19 cellular contexts compared by ENCODE assay signal in genomic region chr13:36447501-36447900, GRCh38. TPM values are rescaled to one million over a fixed set of nuclear protein-coding genes. Genes with fewer than 3 reads are reported as not detected.
DNase-seq lines count a peak whose midpoint lies in the region; TF ChIP-seq lines count a peak whose summit lies in the region.
"Had no signal": no experiment of that assay in that cellular context is flagged by ENCODE, and none has a peak within 500 bp of the region (broad histone marks: within the 10 kb centered on the region; RNA-seq: fewer than 3 reads in every experiment).

No MANE protein-coding gene starts in this region.

- H3K36me3 Mint-ChIP-seq in endodermal cell (ENCODE audit: low read depth) = no peaks in the 10 kb centered on the region
- H3K36me3 Mint-ChIP-seq: CD8-positive, alpha-beta memory T cell had no signal

- H3K4me1 ChIP-seq in endodermal cell (ENCODE audit: control insufficient read depth, insufficient read depth, low read length) = no peaks in the 10 kb centered on the region
- peaks cover 19% of the 10 kb centered on the region for H3K4me1 ChIP-seq in mammary epithelial cell (ENCODE audit: insufficient read depth, low read length)

- intact Hi-C loops in mammary epithelial cell (cut with micrococcal nuclease) = no loop called here

- H2AFZ ChIP-seq in mammary epithelial cell (ENCODE audit: low read depth, low read length) = no peak overlapping the region

- H3K27me3 ChIP-seq in endodermal cell (ENCODE audit: control insufficient read depth, insufficient read depth, low read length, poor library complexity, severe bottlenecking) (no peaks in the 10 kb centered on the region), mammary epithelial cell (ENCODE audit: insufficient read depth, low read length) (no peaks in the 10 kb centered on the region)
- H3K27me3 ChIP-seq: BLaER1 treated with 17β-estradiol and CSF1 and Interleukin-3, amounts not matched to agents 10 nM and 100 nM had no signal

- H3K4me3 ChIP-seq in AG10803 (ENCODE audit: low read length) (no peak overlapping the region), endodermal cell (ENCODE audit: low read length) (no peak overlapping the region), mammary epithelial cell (replicated peaks in 1 of 3; ENCODE audit: insufficient read depth in 1 of 3, low read depth in 2 of 3, low read length in 3 of 3) (no peak overlapping the region)
- H3K4me3 ChIP-seq: BLaER1 treated with 17β-estradiol and CSF1 and Interleukin-3, amounts not matched to agents 10 nM and 100 nM had no signal

- H3K27ac Mint-ChIP-seq in endodermal cell = no peak overlapping the region
- H3K27ac Mint-ChIP-seq: CD8-positive, alpha-beta memory T cell had no signal

- H3K27ac ChIP-seq in endodermal cell (ENCODE audit: low read depth, low read length) (no peak overlapping the region), mammary epithelial cell (ENCODE audit: insufficient read depth, low read depth, low read length) (no peak overlapping the region)

- CTCF ChIA-PET in mammary epithelial cell (lab: Charles Lee; ENCODE audit: low non-redundant PET) = interaction anchor here (0.6 kb wide), 1 partner anchor 369 kb away, joined by 7 read pairs; no protein-coding TSS in a partner anchor

- H3K9me3 Mint-ChIP-seq in endodermal cell = no peaks in the 10 kb centered on the region

- peaks cover 4% of the 10 kb centered on the region for H3K27me3 Mint-ChIP-seq in endodermal cell (ENCODE audit: insufficient read depth)

- 92 to 96% methylated on average over 6 to 7 of the region's 7 CpGs for WGBS in endodermal cell (ENCODE audit: insufficient coverage in 1 of 2, insufficient read length in 1 of 2), 2 experiments
- 84% methylated on average over 5 of the region's 7 CpGs for WGBS in mammary epithelial cell (ENCODE audit: low coverage, missing lambda C conversion rate)

- H3K9ac ChIP-seq in endodermal cell (ENCODE audit: extremely low read depth, low read length, poor library complexity, severe bottlenecking) = no peak overlapping the region
- no peak overlapping the region for H3K9ac ChIP-seq in mammary epithelial cell (ENCODE audit: insufficient read depth, low read length)
- H3K9ac ChIP-seq: BLaER1 treated with 17β-estradiol and CSF1 and Interleukin-3, amounts not matched to agents 10 nM and 100 nM had no signal

- H4K20me1 ChIP-seq in mammary epithelial cell (ENCODE audit: insufficient read depth, low read length) = no peaks in the 10 kb centered on the region
- H4K20me1 ChIP-seq: BLaER1 treated with 17β-estradiol and CSF1 and Interleukin-3, amounts not matched to agents 10 nM and 100 nM had no signal

- no peak for TF ChIP-seq CTCF in AG10803 (conservative IDR thresholded peaks at IDR 0.05; ENCODE audit: low read length)
- TF ChIP-seq CTCF in endodermal cell (conservative IDR thresholded peaks at IDR 0.05) = peak; percentile 48
- TF ChIP-seq CTCF in mammary epithelial cell (conservative IDR thresholded peaks at IDR 0.05 in 1 of 2, IDR thresholded peaks at IDR 0.05 in 1 of 2; ENCODE audit: extremely low read depth in 1 of 2, insufficient read depth in 1 of 2, low read depth in 1 of 2, low read length in 2 of 2) = no peak

- no TSS peak for BruUV-seq in mammary epithelial cell (replicated peaks; lab: Mats Ljungman, UMichigan)

- H3K36me3 ChIP-seq in endodermal cell (ENCODE audit: control insufficient read depth, insufficient read depth, low read length) = no peaks in the 10 kb centered on the region
- no peaks in the 10 kb centered on the region for H3K36me3 ChIP-seq in mammary epithelial cell (ENCODE audit: insufficient read depth, low read length)

- no peak overlapping the region for H3K4me3 Mint-ChIP-seq in endodermal cell
- H3K4me3 Mint-ChIP-seq: CD8-positive, alpha-beta memory T cell had no signal

- H3K4me1 Mint-ChIP-seq in endodermal cell = no peaks in the 10 kb centered on the region
- H3K4me1 Mint-ChIP-seq: CD8-positive, alpha-beta memory T cell had no signal

- dilution Hi-C loops in mammary epithelial cell (cut with HindIII; ENCODE audit: low sequenced_read_pairs) = no loop called here

- no peaks in the 10 kb centered on the region for H3K79me2 ChIP-seq in mammary epithelial cell (ENCODE audit: insufficient read depth, low read length)

- H3K9me3 ChIP-seq in endodermal cell (ENCODE audit: control insufficient read depth, low read length) (no peaks in the 10 kb centered on the region), mammary epithelial cell (replicated peaks; ENCODE audit: insufficient read depth, low read length) (no peaks in the 10 kb centered on the region)

- no peak overlapping the region for H3K4me2 ChIP-seq in mammary epithelial cell (ENCODE audit: insufficient read depth, low read depth, low read length)

- in situ Hi-C loops in mammary epithelial cell (cut with MboI; ENCODE audit: low sequenced_read_pairs in 2 of 2) = loop anchor here (25.0 kb wide), 2 partner anchors 460 to 540 kb away; partner anchors contain the start of gene ALG5 (in 2 of the 2)

- DNase-seq in AG10803 (ENCODE audit: low read depth) = peak; percentile 11
- DNase-seq in UCSD-AML1 (lab: John Stamatoyannopoulos, UW; ENCODE audit: unreplicated experiment) = peak; percentile 17
- DNase-seq in endodermal cell = no peak
- peak; percentile 18 for DNase-seq in medulla oblongata (ENCODE audit: extremely low spot score)
- no peak for DNase-seq in mammary epithelial cell
- DNase-seq in SHP77 (lab: John Stamatoyannopoulos, UW) = no peak
- no peak for DNase-seq in DMS79 treated with DMSO at 0.1 percent for 48 hours (lab: John Stamatoyannopoulos, UW)
- no peak for DNase-seq in GM19238 (ENCODE audit: insufficient read length, low spot score)
- DNase-seq: 8988T; CD8-positive, alpha-beta memory T cell; DMS79; GOT3; KBM-7; NCI-H1048; NCI-H1436 treated with DMSO at 0.1 percent for 48 hours; NCI-H2081; NCI-H510A; NCI-H774 had no signal

RNA-seq across cellular contexts. Expression of gene CCNA1, which starts 15.2 kb away (rescaled TPM):
- under 1 TPM in 1 of 2 donors, not detected in 1; 0.31 TPM for total RNA-seq in endodermal cell
- 1.6 TPM for polyA plus RNA-seq in endodermal cell (2013, experiment 1 of 2)
- polyA plus RNA-seq in endodermal cell (2013, experiment 2 of 2) = 1.6 TPM
- 10 to 100 TPM; 15.9 to 19.3 TPM for total RNA-seq in mammary epithelial cell
- polyA plus RNA-seq in mammary epithelial cell = 34.6 TPM
- 5.0 TPM for polyA minus RNA-seq in mammary epithelial cell
- total RNA-seq: CD8-positive, alpha-beta memory T cell had no signal
- polyA plus RNA-seq: CD8-positive, alpha-beta memory T cell had no signal

Comparison
In these comparisons a context has a peak if more than half of its experiments do, and no peak if none do; other contexts are left out.
1. DNase-seq: peak in AG10803 (single experiment), UCSD-AML1 (single experiment) and medulla oblongata (single experiment); none in endodermal cell (single experiment), mammary epithelial cell (single experiment), SHP77 (0 of 2), DMS79 treated with DMSO at 0.1 percent for 48 hours (single experiment) and GM19238 (single experiment).
2. RNA of gene CCNA1, which starts 15.2 kb away (total RNA-seq): 15.9 to 19.3 TPM in mammary epithelial cell; 0.31 TPM in endodermal cell; every median in the first group is over 10 times any median in the second.